Comparison of ENCODE assay signal across 17 cellular contexts in genomic region chr5:156103116-156103860, GRCh38.
A peak's percentile ranks its signal among the peaks of the same experiment; 100 is the strongest.
DNase-seq lines count a peak whose midpoint lies in the region; ATAC-seq lines count a peak whose summit lies in the region.
"Had no signal": no experiment of that assay in that cellular context is flagged by ENCODE, and none has a peak within 500 bp of the region (broad histone marks: within the 10 kb centered on the region; RNA-seq: fewer than 3 reads in every experiment).

No MANE protein-coding gene starts in this region.

- H3K9me3 Mint-ChIP-seq in activated CD8-positive, alpha-beta memory T cell treated with anti-CD3 and anti-CD28 coated beads, Interleukin-2, amount 10 ng/mL, durations not matched to agents 7 days and 5 days (ENCODE audit: low read depth): no peaks in the 10 kb centered on the region
- H3K9me3 Mint-ChIP-seq: CD8-positive, alpha-beta T cell had no signal

- H3K4me1 ChIP-seq in ACC112 (ENCODE audit: control insufficient read depth, insufficient read depth, low read length, unreplicated experiment): peaks cover 3% of the 10 kb centered on the region
- H3K4me1 ChIP-seq: BE2C had no signal

- no peaks in the 10 kb centered on the region for H3K79me2 ChIP-seq in ACC112 (ENCODE audit: control insufficient read depth, insufficient read depth, low read length, unreplicated experiment)

- H3K36me3 ChIP-seq in ACC112 (ENCODE audit: insufficient read depth, low read length): no peaks in the 10 kb centered on the region
- H3K36me3 ChIP-seq: BE2C had no signal

- no peaks in the 10 kb centered on the region for H3K4me1 Mint-ChIP-seq in activated CD8-positive, alpha-beta memory T cell treated with anti-CD3 and anti-CD28 coated beads, Interleukin-2, amount 10 ng/mL, durations not matched to agents 7 days and 5 days

- ATAC-seq in GM21381 (IDR thresholded peaks at IDR 0.05; ENCODE audit: unreplicated experiment): no peak
- no peak for ATAC-seq in activated CD8-positive, alpha-beta memory T cell treated with anti-CD3 and anti-CD28 coated beads, Interleukin-2, amount 10 ng/mL, durations not matched to agents 7 days and 5 days
- ATAC-seq: CD8-positive, alpha-beta T cell; Panc1 had no signal

- no peak overlapping the region for H3K4me3 ChIP-seq in ACC112 (ENCODE audit: low read depth, low read length)

- no peak overlapping the region for H3K4me3 Mint-ChIP-seq in activated CD8-positive, alpha-beta memory T cell treated with anti-CD3 and anti-CD28 coated beads, Interleukin-2, amount 10 ng/mL, durations not matched to agents 7 days and 5 days
- H3K4me3 Mint-ChIP-seq: CD8-positive, alpha-beta T cell had no signal

- no peaks in the 10 kb centered on the region for H3K36me3 Mint-ChIP-seq in activated CD8-positive, alpha-beta memory T cell treated with anti-CD3 and anti-CD28 coated beads, Interleukin-2, amount 10 ng/mL, durations not matched to agents 7 days and 5 days
- H3K36me3 Mint-ChIP-seq: CD8-positive, alpha-beta T cell had no signal

- DNase-seq in HT1080 (ENCODE audit: low read depth) (peak; percentile 83), amniotic stem cell (lab: John Stamatoyannopoulos, UW) (peak; percentile 21), kidney glomerular epithelial cell (lab: John Stamatoyannopoulos, UW) (peak; percentile 43), hypothalamus (lab: John Stamatoyannopoulos, UW) (no peak)
- no peak for DNase-seq in stimulated activated CD4-positive, alpha-beta T cell treated with anti-CD3 and anti-CD28 coated beads, Interleukin-1b, Interleukin-23, amount 100 ng/mL, for 48 hours
- no peak for DNase-seq in activated CD8-positive, alpha-beta memory T cell treated with anti-CD3 and anti-CD28 coated beads, Interleukin-2, amount 10 ng/mL, durations not matched to agents 7 days and 5 days
- DNase-seq: BE2C; CD8-positive, alpha-beta T cell; KBM-7; NCI-H1092 treated with DMSO at 0.1 percent for 48 hours; NCI-H1694; NCI-H446; NCI-H748 treated with DMSO at 0.1 percent for 48 hours; SHP77 treated with DMSO at 0.1 percent for 48 hours had no signal

- peak overlapping the region; percentile 43 for H3K27ac ChIP-seq in ACC112 (ENCODE audit: low read depth, low read length)

- no peak overlapping the region for H2AFZ ChIP-seq in ACC112 (ENCODE audit: low read length, unreplicated experiment)

- CTCF ChIA-PET in activated CD8-positive, alpha-beta memory T cell treated with anti-CD3 and anti-CD28 coated beads, Interleukin-2, amount 10 ng/mL, durations not matched to agents 7 days and 5 days (lab: Charles Lee): no interaction called here

- no peaks in the 10 kb centered on the region for H3K27me3 Mint-ChIP-seq in activated CD8-positive, alpha-beta memory T cell treated with anti-CD3 and anti-CD28 coated beads, Interleukin-2, amount 10 ng/mL, durations not matched to agents 7 days and 5 days

- H3K27ac Mint-ChIP-seq in activated CD8-positive, alpha-beta memory T cell treated with anti-CD3 and anti-CD28 coated beads, Interleukin-2, amount 10 ng/mL, durations not matched to agents 7 days and 5 days: no peak overlapping the region
- H3K27ac Mint-ChIP-seq: CD8-positive, alpha-beta T cell had no signal

- H3K27me3 ChIP-seq in ACC112 (ENCODE audit: insufficient read depth, low read length): no peaks in the 10 kb centered on the region
- H3K27me3 ChIP-seq: BE2C had no signal

Comparison
In these comparisons a context has a peak if more than half of its experiments do, and no peak if none do; other contexts are left out.
1. DNase-seq: peak in HT1080 (single experiment), amniotic stem cell (single experiment) and kidney glomerular epithelial cell (single experiment); none in stimulated activated CD4-positive, alpha-beta T cell treated with anti-CD3 and anti-CD28 coated beads, Interleukin-1b, Interleukin-23, amount 100 ng/mL, for 48 hours (single experiment), activated CD8-positive, alpha-beta memory T cell treated with anti-CD3 and anti-CD28 coated beads, Interleukin-2, amount 10 ng/mL, durations not matched to agents 7 days and 5 days (single experiment) and hypothalamus (0 of 51).